ENCODE assay signal across 16 cellular contexts in the genomic region with DNA sequence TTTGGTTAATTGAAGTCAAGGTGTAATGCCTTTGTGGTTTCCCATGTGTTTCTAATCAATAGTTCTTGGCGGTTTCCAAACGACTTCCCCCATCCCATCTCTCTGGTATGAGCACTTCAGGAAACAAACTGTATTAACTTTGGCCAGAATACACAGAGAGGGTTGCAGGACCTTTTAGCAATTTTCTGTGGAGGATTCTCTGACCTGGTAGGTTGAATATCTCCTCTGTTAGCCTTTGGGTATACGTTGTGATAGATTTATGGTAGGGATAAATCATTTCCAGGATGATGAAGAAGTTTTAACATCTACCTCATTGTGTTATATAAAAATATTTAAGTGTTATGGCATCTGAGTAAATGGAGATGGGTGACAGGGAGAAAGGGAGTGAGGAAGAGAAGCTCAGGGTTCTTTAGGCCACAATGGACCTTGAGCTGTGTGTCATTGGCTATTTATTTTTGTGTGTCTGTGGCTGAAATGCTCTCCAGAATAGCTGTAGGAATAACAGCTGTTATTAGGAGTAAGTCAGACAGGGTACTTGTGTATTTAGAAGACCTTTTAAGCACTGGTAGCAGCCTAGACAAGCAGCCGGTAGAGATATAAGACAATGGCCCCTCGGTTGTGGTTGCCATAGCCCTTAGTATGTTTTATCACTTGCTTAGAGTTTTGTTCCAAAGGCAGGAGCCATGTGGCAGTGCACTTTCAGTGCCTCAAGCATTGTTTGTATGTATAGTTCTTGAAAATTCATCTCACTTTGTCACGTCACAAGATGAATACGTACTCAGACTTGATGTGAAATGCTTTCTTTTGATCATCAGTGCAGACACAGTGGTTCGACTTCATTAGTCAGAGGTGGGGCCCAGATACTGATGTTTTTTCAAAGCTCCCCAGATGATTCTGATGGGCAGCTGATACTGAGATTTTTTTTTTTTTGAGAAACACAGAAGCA.
A peak's percentile ranks its signal among the peaks of the same experiment; 100 is the strongest.
DNase-seq lines count a peak whose midpoint lies in the region; FAIRE-seq and TF ChIP-seq lines count a peak whose summit lies in the region.
"Had no signal": no experiment of that assay in that cellular context is flagged by ENCODE, and none has a peak within 500 bp of the region (broad histone marks: within the 10 kb centered on the region; RNA-seq: fewer than 3 reads in every experiment).

No MANE protein-coding gene starts in this region.

- no peak overlapping the region for H3K27ac Mint-ChIP-seq in activated CD4-positive, alpha-beta memory T cell treated with anti-CD3 and anti-CD28 coated beads for 36 hours
- H3K27ac Mint-ChIP-seq: natural killer cell, T-helper 17 cell had no signal

- 47% methylated on average over 8 of the region's 8 CpGs for WGBS in hepatocyte (ENCODE audit: low lambda C conversion rate, missing lambda C conversion rate)

- in situ Hi-C loops in astrocyte of the spinal cord (cut with HindIII; ENCODE audit: low sequenced_read_pairs) = no loop called here

- H3K36me3 Mint-ChIP-seq in activated CD4-positive, alpha-beta memory T cell treated with anti-CD3 and anti-CD28 coated beads for 36 hours = no peaks in the 10 kb centered on the region
- H3K36me3 Mint-ChIP-seq: natural killer cell had no signal

- H3K9me3 ChIP-seq in hepatocyte (ENCODE audit: low read depth) = no peaks in the 10 kb centered on the region
- H3K9me3 ChIP-seq in uterus = no peaks in the 10 kb centered on the region

- no peaks in the 10 kb centered on the region for H3K27me3 ChIP-seq in hepatocyte
- no peaks in the 10 kb centered on the region for H3K27me3 ChIP-seq in uterus

- H3K27me3 Mint-ChIP-seq in activated CD4-positive, alpha-beta memory T cell treated with anti-CD3 and anti-CD28 coated beads for 36 hours = peaks cover 13% of the 10 kb centered on the region

- POLR2A ChIA-PET in activated CD4-positive, alpha-beta memory T cell treated with anti-CD3 and anti-CD28 coated beads for 36 hours (lab: Charles Lee) = no interaction called here

- H4K20me1 ChIP-seq in hepatocyte (ENCODE audit: insufficient read depth, poor library complexity, severe bottlenecking) = peaks cover 3% of the 10 kb centered on the region

- no peaks in the 10 kb centered on the region for H3K9me3 Mint-ChIP-seq in activated CD4-positive, alpha-beta memory T cell treated with anti-CD3 and anti-CD28 coated beads for 36 hours
- H3K9me3 Mint-ChIP-seq: natural killer cell had no signal

- H3K9me2 ChIP-seq in hepatocyte (replicated peaks; ENCODE audit: insufficient read depth) = no peaks in the 10 kb centered on the region

- peaks cover 5% of the 10 kb centered on the region for H3K4me1 Mint-ChIP-seq in activated CD4-positive, alpha-beta memory T cell treated with anti-CD3 and anti-CD28 coated beads for 36 hours (ENCODE audit: low read depth)
- H3K4me1 Mint-ChIP-seq: natural killer cell, T-helper 17 cell had no signal

- peaks cover 89% of the 10 kb centered on the region for H3K79me2 ChIP-seq in hepatocyte

- DNase-seq in GM12892 (ENCODE audit: insufficient read length) (no peak), astrocyte of the spinal cord (ENCODE audit: low read depth, low spot score) (peak; percentile 57), hepatocyte (ENCODE audit: low spot score) (no peak), renal cortical epithelial cell (ENCODE audit: low read depth) (peak; percentile 51), uterus (no peak), RPMI8226 (no peak)
- DNase-seq in activated CD4-positive, alpha-beta memory T cell treated with anti-CD3 and anti-CD28 coated beads for 36 hours = no peak
- no peak for DNase-seq in activated effector memory CD4-positive, alpha-beta T cell treated with Interleukin-2 at 50 U/mL for 16 hours
- DNase-seq: activated naive CD4-positive, alpha-beta T cell; DND-41; left ventricle myocardium superior; natural killer cell; retina; Right ventricle myocardium superior; stimulated activated CD4-positive, alpha-beta T cell treated with anti-CD3 and anti-CD28 coated beads, Interleukin-1b, Interleukin-23, amount 100 ng/mL, for 48 hours; T-helper 17 cell had no signal

- no peak for TF ChIP-seq CTCF in astrocyte of the spinal cord (IDR thresholded peaks at IDR 0.05; ENCODE audit: low read depth, low read length)
- TF ChIP-seq CTCF in hepatocyte (IDR thresholded peaks at IDR 0.05; ENCODE audit: poor library complexity) = no peak
- TF ChIP-seq CTCF in uterus (IDR thresholded peaks at IDR 0.05) = no peak

- H3K4me1 ChIP-seq in hepatocyte (ENCODE audit: insufficient read depth) (peaks cover 18% of the 10 kb centered on the region), uterus (peaks cover 0 to 3% of the 10 kb centered on the region in 2 donors)

- TF ChIP-seq POLR2A in GM12892 (IDR thresholded peaks at IDR 0.05; ENCODE audit: low read depth, low read length) (no peak), uterus (IDR thresholded peaks at IDR 0.05) (no peak)

- FAIRE-seq in GM12892 (lab: Jason Lieb, UNC) = peak; percentile 67

- H3K27ac ChIP-seq in hepatocyte (peak overlapping the region; percentile 26), uterus (no peak overlapping the region)

- intact Hi-C loops in activated CD4-positive, alpha-beta memory T cell treated with anti-CD3 and anti-CD28 coated beads for 36 hours (cut with micrococcal nuclease) = no loop called here
- intact Hi-C loops in uterus (cut with DNase I; ENCODE audit: low total_unique reads) = no loop called here

- no peak overlapping the region for H2AFZ ChIP-seq in hepatocyte

- H3K36me3 ChIP-seq in hepatocyte (replicated peaks; ENCODE audit: insufficient read depth, low read depth) (no peaks in the 10 kb centered on the region), uterus (no peaks in the 10 kb centered on the region)

- H3K4me3 Mint-ChIP-seq in activated CD4-positive, alpha-beta memory T cell treated with anti-CD3 and anti-CD28 coated beads for 36 hours = no peak overlapping the region
- H3K4me3 Mint-ChIP-seq: natural killer cell, T-helper 17 cell had no signal

- H3K4me3 ChIP-seq in astrocyte of the spinal cord (ENCODE audit: low read depth, low read length) (no peak overlapping the region), hepatocyte (no peak overlapping the region), uterus (no peak overlapping the region)

- CTCF ChIA-PET in activated CD4-positive, alpha-beta memory T cell treated with anti-CD3 and anti-CD28 coated beads for 36 hours (lab: Charles Lee) = no interaction called here

- peak overlapping the region; percentile 28 for H3K4me2 ChIP-seq in hepatocyte

Comparison
In these comparisons a context has a peak if more than half of its experiments do, and no peak if none do; other contexts are left out.
1. DNase-seq: peak in astrocyte of the spinal cord (single experiment) and renal cortical epithelial cell (single experiment); none in GM12892 (single experiment), hepatocyte (single experiment), activated CD4-positive, alpha-beta memory T cell treated with anti-CD3 and anti-CD28 coated beads for 36 hours (single experiment), uterus (0 of 2), activated effector memory CD4-positive, alpha-beta T cell treated with Interleukin-2 at 50 U/mL for 16 hours (single experiment) and RPMI8226 (single experiment).